In genomic region chr13:18956473-18957078, GRCh38 we compare ENCODE assay signal across 7 cellular contexts.
"Had no signal": no experiment of that assay in that cellular context is flagged by ENCODE, and none has a peak within 500 bp of the region (broad histone marks: within the 10 kb centered on the region; RNA-seq: fewer than 3 reads in every experiment).

No MANE protein-coding gene starts in this region.

- H3K27ac ChIP-seq: GM23248 had no signal

- H3K9ac ChIP-seq: GM23248 had no signal

- H2AFZ ChIP-seq: GM23248 had no signal

- H3K36me3 ChIP-seq: HAP-1 had no signal

- DNase-seq: GM23248, GOT3, H7, KG1 had no signal

- H3K4me3 ChIP-seq: GM23248, HAP-1, K562 had no signal

- ATAC-seq: HCT116, K562 had no signal

- H3K4me1 ChIP-seq: HAP-1 had no signal
